In the genomic region with DNA sequence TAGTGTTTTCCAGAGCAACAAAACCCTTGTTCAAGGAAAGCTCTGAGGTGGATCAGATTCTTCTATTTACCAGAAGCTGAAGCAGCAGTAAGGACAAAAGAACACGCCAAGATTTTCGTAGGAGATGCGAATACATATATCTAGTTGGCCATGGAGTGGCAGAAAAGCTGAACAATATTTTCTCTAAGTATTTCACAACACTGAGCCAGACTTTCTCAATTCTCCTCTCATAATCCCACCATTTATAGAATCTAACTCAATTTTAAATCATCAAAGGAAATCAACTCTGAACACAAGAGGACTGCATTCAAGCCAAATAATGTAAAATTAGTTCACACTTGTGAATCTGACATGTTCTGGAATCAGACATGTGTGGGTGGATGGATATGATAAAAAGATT, we compare ENCODE assay signal across 18 cellular contexts.
"Had no signal": no experiment of that assay in that cellular context is flagged by ENCODE, and none has a peak within 500 bp of the region (broad histone marks: within the 10 kb centered on the region; RNA-seq: fewer than 3 reads in every experiment).

No MANE protein-coding gene starts in this region.

- H3K4me2 ChIP-seq: neural progenitor cell had no signal

- FAIRE-seq: endometrium, frontal cortex, small intestine had no signal

- H3K27ac ChIP-seq: heart left ventricle, neural progenitor cell, ovary, right atrium auricular region, tibial artery, upper lobe of left lung, uterus had no signal

- H3K36me3 ChIP-seq: heart left ventricle, ovary, right atrium auricular region, tibial artery, upper lobe of left lung, uterus had no signal

- H3K9ac ChIP-seq: neural progenitor cell had no signal

- H3K4me3 ChIP-seq: heart left ventricle, neural progenitor cell, ovary, right atrium auricular region, tibial artery, upper lobe of left lung, uterus had no signal

- H3K4me1 ChIP-seq: heart left ventricle, right atrium auricular region, tibial artery, upper lobe of left lung, uterus had no signal

- H3K27me3 Mint-ChIP-seq: naive thymus-derived CD4-positive, alpha-beta T cell had no signal

- H3K4me1 Mint-ChIP-seq: naive thymus-derived CD4-positive, alpha-beta T cell had no signal

- H3K36me3 Mint-ChIP-seq: naive thymus-derived CD4-positive, alpha-beta T cell had no signal

- H3K27ac Mint-ChIP-seq: naive thymus-derived CD4-positive, alpha-beta T cell; neural progenitor cell had no signal

- DNase-seq: effector memory CD4-positive, alpha-beta T cell; heart left ventricle; hypothalamus; islet precursor cell; mammary epithelial cell; naive thymus-derived CD4-positive, alpha-beta T cell; nucleus accumbens; ovary; small intestine; stimulated activated CD4-positive, alpha-beta T cell treated with anti-CD3 and anti-CD28 coated beads, Interleukin-2, amount 100 ng/mL, for 48 hours; stimulated activated naive CD4-positive, alpha-beta T cell treated with Interleukin-2 at 50 U/mL for 16 hours; tibial artery; upper lobe of left lung; uterus had no signal

- H3K4me3 Mint-ChIP-seq: naive thymus-derived CD4-positive, alpha-beta T cell; neural progenitor cell had no signal

- H3K27me3 ChIP-seq: heart left ventricle, neural progenitor cell, ovary, right atrium auricular region, tibial artery, upper lobe of left lung, uterus had no signal

- H2AFZ ChIP-seq: neural progenitor cell had no signal
